Comparison of ENCODE assay signal across 8 cellular contexts in genomic region chrX:30888526-30889146, GRCh38. TPM values are rescaled to one million over a fixed set of nuclear protein-coding genes. Genes with fewer than 3 reads are reported as not detected.
DNase-seq lines count a peak whose midpoint lies in the region; ATAC-seq and TF ChIP-seq lines count a peak whose summit lies in the region.

No MANE protein-coding gene starts in this region.

- peaks cover 3% of the 10 kb centered on the region for H3K79me2 ChIP-seq in parathyroid adenoma

- peak overlapping the region; percentile 72 for H2AFZ ChIP-seq in parathyroid adenoma

- H3K9ac ChIP-seq in parathyroid adenoma, result no peak overlapping the region

- no peaks in the 10 kb centered on the region for H3K27me3 Mint-ChIP-seq in IgD-negative memory B cell

- ATAC-seq in GM21529 (IDR thresholded peaks at IDR 0.05; ENCODE audit: unreplicated experiment) (peak; percentile 29), gastroesophageal sphincter (peak; percentile 21)

- H3K36me3 ChIP-seq in gastroesophageal sphincter (no peaks in the 10 kb centered on the region), parathyroid adenoma (ENCODE audit: control insufficient read depth, insufficient read depth, low read length) (no peaks in the 10 kb centered on the region)

- TF ChIP-seq EP300 in gastroesophageal sphincter (IDR thresholded peaks at IDR 0.05), result no peak

- H3K9me3 Mint-ChIP-seq in IgD-negative memory B cell, result no peaks in the 10 kb centered on the region

- no peaks in the 10 kb centered on the region for H3K27me3 ChIP-seq in gastroesophageal sphincter
- H3K27me3 ChIP-seq in parathyroid adenoma (ENCODE audit: control insufficient read depth, insufficient read depth, low read length), result no peaks in the 10 kb centered on the region

- peak overlapping the region; percentile 32 for H3K4me2 ChIP-seq in parathyroid adenoma (ENCODE audit: low read length)

- H3K36me3 Mint-ChIP-seq in IgD-negative memory B cell, result peaks cover 1% of the 10 kb centered on the region

- TF ChIP-seq POLR2A in gastroesophageal sphincter (IDR thresholded peaks at IDR 0.05), result no peak

- H3K4me3 ChIP-seq in gastroesophageal sphincter (peak overlapping the region; percentile 69 to 85), parathyroid adenoma (ENCODE audit: low read depth, low read length) (peak overlapping the region; percentile 71)

- H3K4me1 ChIP-seq in gastroesophageal sphincter, result peaks cover 0 to 16% (median 0%) of the 10 kb centered on the region in 3 donors
- no peaks in the 10 kb centered on the region for H3K4me1 ChIP-seq in parathyroid adenoma

- DNase-seq in G401 (ENCODE audit: low spot score) (peak; percentile 23), NCI-H187 (lab: John Stamatoyannopoulos, UW) (no peak), NCI-H1105 (lab: John Stamatoyannopoulos, UW) (no peak)
- peak; percentile 56 to 57 for DNase-seq in activated T-cell treated with anti-CD3 and anti-CD28 coated beads, Interleukin-2, amount 50 U/mL, for 48 hours

- H3K27ac Mint-ChIP-seq in IgD-negative memory B cell, result peak overlapping the region; percentile 69 to 84 (median 78)

- TF ChIP-seq CTCF in gastroesophageal sphincter (IDR thresholded peaks at IDR 0.05) (no peak), parathyroid adenoma (IDR thresholded peaks at IDR 0.05) (no peak)

- WGBS in gastroesophageal sphincter (ENCODE audit: low coverage in 1 of 2), 2 donors, result 0 to 28% methylated on average over 2 to 13 of the region's 45 CpGs

- in situ Hi-C loops in G401 (cut with HindIII; ENCODE audit: low sequenced_read_pairs), result no loop called here

- H3K9me3 ChIP-seq in gastroesophageal sphincter (no peaks in the 10 kb centered on the region), parathyroid adenoma (ENCODE audit: control insufficient read depth, low read length) (no peaks in the 10 kb centered on the region)

- H3K4me3 Mint-ChIP-seq in IgD-negative memory B cell, result peak overlapping the region; percentile 84 to 96 (median 91)

- peaks cover 11 to 19% (median 12%) of the 10 kb centered on the region in 3 donors for H3K4me1 Mint-ChIP-seq in IgD-negative memory B cell

- H3K27ac ChIP-seq in gastroesophageal sphincter, result peak overlapping the region; percentile 0 to 87 (median 86)
- peak overlapping the region; percentile 45 for H3K27ac ChIP-seq in parathyroid adenoma

RNA-seq across cellular contexts. Expression of gene TAB3, which starts 0.4 kb away (rescaled TPM):
- 2.9 and 4.5 TPM in 2 replicates for total RNA-seq in G401 (2014; rRNA removed; shearing (Covaris generic))
- polyA plus RNA-seq in IgD-negative memory B cell, result 4.6 TPM
- 10 to 100 TPM; 16.8 to 26.0 (median 18.7) TPM for total RNA-seq in gastroesophageal sphincter

Comparison
In these comparisons a context has a peak if more than half of its experiments do, and no peak if none do; other contexts are left out.
1. DNase-seq: peak in G401 (single experiment) and activated T-cell treated with anti-CD3 and anti-CD28 coated beads, Interleukin-2, amount 50 U/mL, for 48 hours (2 of 2); none in NCI-H187 (0 of 2) and NCI-H1105 (single experiment).